In the genomic region with DNA sequence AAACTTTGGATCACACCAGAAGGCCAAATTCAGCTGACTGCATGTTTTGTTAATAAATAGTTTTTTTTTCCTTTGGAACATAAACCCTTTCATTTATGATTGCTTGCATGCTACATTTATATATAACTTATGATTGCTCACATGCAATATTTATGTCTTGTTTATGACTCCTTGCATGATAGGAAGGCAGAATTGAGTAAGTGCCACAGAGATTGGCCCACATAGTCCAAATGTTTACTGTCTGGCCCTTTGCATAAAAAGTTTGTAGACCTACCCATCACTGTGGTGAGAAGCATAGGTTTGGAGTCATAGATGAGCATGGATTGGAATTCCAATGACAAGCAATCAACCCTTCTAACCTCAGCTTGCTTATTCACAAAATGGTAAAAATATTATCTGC, we compare ENCODE assay signal across 37 cellular contexts.
"Had no signal": no experiment of that assay in that cellular context is flagged by ENCODE, and none has a peak within 500 bp of the region (broad histone marks: within the 10 kb centered on the region; RNA-seq: fewer than 3 reads in every experiment).

No MANE protein-coding gene starts in this region.

- H3K9me3 ChIP-seq: ascending aorta, Peyer's patch had no signal

- H3K27ac ChIP-seq: ascending aorta, Peyer's patch, RWPE1, VCaP had no signal

- H3K4me1 ChIP-seq: Peyer's patch had no signal

- H3K27me3 ChIP-seq: ascending aorta, Peyer's patch had no signal

- H3K4me3 ChIP-seq: ascending aorta, Peyer's patch had no signal

- DNase-seq: activated B cell treated with CpG ODN at 0.5 μM for 24 hours; activated CD4-positive, alpha-beta memory T cell treated with anti-CD3 and anti-CD28 coated beads for 36 hours; activated CD4-positive, alpha-beta T cell treated with anti-CD3 and anti-CD28 coated beads for 4 hours; activated CD4-positive, alpha-beta T cell treated with anti-CD3 and anti-CD28 coated beads, Interleukin-2, amount 50 U/mL, for 1 hour; activated CD4-positive, CD25-positive, alpha-beta regulatory T cell treated with anti-CD3 and anti-CD28 coated beads, Interleukin-2, amount 50 U/mL, for 72 hours; activated CD8-positive, alpha-beta memory T cell treated with anti-CD3 and anti-CD28 coated beads, Interleukin-2, amount 10 ng/mL, durations not matched to agents 7 days and 5 days; activated CD8-positive, alpha-beta memory T cell treated with anti-CD3 and anti-CD28 coated beads, Interleukin-2, amount 50 U/mL, for 48 hours; activated effector memory CD4-positive, alpha-beta T cell treated with anti-CD3 and anti-CD28 coated beads, Interleukin-2, amount 50 U/mL, for 16 hours; activated naive CD4-positive, alpha-beta T cell; activated naive CD4-positive, alpha-beta T cell treated with anti-CD3 and anti-CD28 coated beads, Interleukin-2, amount 50 U/mL, for 16 hours; activated naive CD8-positive, alpha-beta T cell treated with anti-CD3 and anti-CD28 coated beads for 36 hours; activated T-cell treated with anti-CD3 and anti-CD28 coated beads, Interleukin-2, amount 50 U/mL, for 72 hours; amygdala; caudate nucleus; cerebellar nuclear complex; Karpas-422; NCI-H1048; NCI-H1105 treated with DMSO at 0.1 percent for 48 hours; NCI-H1436; NCI-H1694 treated with DMSO at 0.1 percent for 48 hours; NCI-H2029 treated with DMSO at 0.1 percent for 48 hours; NCI-H2107; NCI-H2171; NCI-H510A; NCI-H526; NCI-H748 treated with DMSO at 0.1 percent for 48 hours; NK-92 treated with Interleukin-12 subunit alpha and Interleukin-12 subunit beta, amount 100 ng/mL, for 24 hours; PC-3; Peyer's patch; SIG-M5; SW 1271; T-helper 1 cell; T-helper 2 cell; T-helper 9 cell had no signal
